Comparison of ENCODE assay signal across 8 cellular contexts in genomic region chr1:91020967-91021685, GRCh38. TPM values are rescaled to one million over a fixed set of nuclear protein-coding genes. Genes with fewer than 3 reads are reported as not detected.
DNase-seq lines count a peak whose midpoint lies in the region; ATAC-seq and TF ChIP-seq lines count a peak whose summit lies in the region.

No MANE protein-coding gene starts in this region.

- DNase-seq in CD4-positive, CD25-positive, alpha-beta regulatory T cell = peak; percentile 67 to 77 (median 71)
- DNase-seq in NOMO-1 treated with dmso at 0.1 percent for 144 hours (lab: John Stamatoyannopoulos, UW; ENCODE audit: unreplicated experiment) (peak; percentile 18), endothelial cell (ENCODE audit: low spot score) (peak; percentile 80)
- peak; percentile 64 for DNase-seq in activated CD8-positive, alpha-beta memory T cell treated with anti-CD3 and anti-CD28 coated beads, Interleukin-2, amount 50 U/mL, for 4 hours
- DNase-seq in stimulated activated CD8-positive, alpha-beta memory T cell treated with anti-CD3 and anti-CD28 coated beads, Interleukin-2, amount 100 ng/mL, for 1 hour (ENCODE audit: low read depth in 2 of 2) = peak; percentile 30 to 37

- TF ChIP-seq CTCF in endothelial cell (IDR thresholded peaks at IDR 0.05; ENCODE audit: unreplicated experiment) = no peak

- peak; percentile 20 to 32 for ATAC-seq in CD4-positive, CD25-positive, alpha-beta regulatory T cell (ENCODE audit: low read depth in 2 of 2)
- ATAC-seq in GM19351 (IDR thresholded peaks at IDR 0.05; ENCODE audit: unreplicated experiment) (peak; percentile 38), HG03469 (IDR thresholded peaks at IDR 0.05; ENCODE audit: unreplicated experiment) (peak; percentile 18)

- H3K27ac ChIP-seq in CD4-positive, CD25-positive, alpha-beta regulatory T cell (ENCODE audit: insufficient read depth, low read length, poor library complexity, severe bottlenecking) = peak overlapping the region; percentile 99

- peak overlapping the region; percentile 91 to 99 (median 96) for H3K27ac Mint-ChIP-seq in CD4-positive, CD25-positive, alpha-beta regulatory T cell
- peak overlapping the region; percentile 99 for H3K27ac Mint-ChIP-seq in endothelial cell (ENCODE audit: unreplicated experiment)

- peak overlapping the region; percentile 92 for H3K4me3 ChIP-seq in CD4-positive, CD25-positive, alpha-beta regulatory T cell (ENCODE audit: low read depth, low read length)
- H3K4me3 ChIP-seq in mononuclear cell (ENCODE audit: low read length) = peak overlapping the region; percentile 80

- H3K4me1 Mint-ChIP-seq in CD4-positive, CD25-positive, alpha-beta regulatory T cell = peaks cover 35 to 80% (median 47%) of the 10 kb centered on the region in 4 donors
- H3K4me1 Mint-ChIP-seq in endothelial cell (ENCODE audit: unreplicated experiment) = peaks cover 30% of the 10 kb centered on the region

- H3K27me3 ChIP-seq in CD4-positive, CD25-positive, alpha-beta regulatory T cell (ENCODE audit: control insufficient read depth, insufficient read depth, low read length) = no peaks in the 10 kb centered on the region
- no peaks in the 10 kb centered on the region for H3K27me3 ChIP-seq in mononuclear cell (ENCODE audit: insufficient read depth, low read length)

- H3K4me3 Mint-ChIP-seq in CD4-positive, CD25-positive, alpha-beta regulatory T cell = peak overlapping the region; percentile 88 to 99 (median 96)
- peak overlapping the region; percentile 99 for H3K4me3 Mint-ChIP-seq in endothelial cell (ENCODE audit: unreplicated experiment)

- no peaks in the 10 kb centered on the region for H3K36me3 ChIP-seq in CD4-positive, CD25-positive, alpha-beta regulatory T cell (ENCODE audit: control insufficient read depth, insufficient read depth, low read length)

- no peaks in the 10 kb centered on the region for H3K9me3 ChIP-seq in CD4-positive, CD25-positive, alpha-beta regulatory T cell (ENCODE audit: control insufficient read depth in 2 of 2, low read length in 2 of 2)
- no peaks in the 10 kb centered on the region for H3K9me3 ChIP-seq in mononuclear cell (ENCODE audit: low read depth, low read length)

- peaks cover 60% of the 10 kb centered on the region for H3K4me1 ChIP-seq in CD4-positive, CD25-positive, alpha-beta regulatory T cell (ENCODE audit: control insufficient read depth, insufficient read depth, low read length, poor library complexity, severe bottlenecking)
- peaks cover 42% of the 10 kb centered on the region for H3K4me1 ChIP-seq in mononuclear cell (ENCODE audit: insufficient read depth, low read length)

- H3K36me3 Mint-ChIP-seq in CD4-positive, CD25-positive, alpha-beta regulatory T cell = peaks cover 5% of the 10 kb centered on the region
- H3K36me3 Mint-ChIP-seq in endothelial cell (ENCODE audit: low read depth, unreplicated experiment) = peaks cover 11% of the 10 kb centered on the region

- no peaks in the 10 kb centered on the region for H3K27me3 Mint-ChIP-seq in CD4-positive, CD25-positive, alpha-beta regulatory T cell
- peaks cover 14% of the 10 kb centered on the region for H3K27me3 Mint-ChIP-seq in endothelial cell (ENCODE audit: unreplicated experiment)

- H3K9me3 Mint-ChIP-seq in CD4-positive, CD25-positive, alpha-beta regulatory T cell = no peaks in the 10 kb centered on the region
- no peaks in the 10 kb centered on the region for H3K9me3 Mint-ChIP-seq in endothelial cell (ENCODE audit: unreplicated experiment)

RNA-seq across cellular contexts. Expression of gene ZNF644, which starts 0.7 kb away (rescaled TPM):
- total RNA-seq in CD4-positive, CD25-positive, alpha-beta regulatory T cell = 139 TPM
- polyA plus RNA-seq in CD4-positive, CD25-positive, alpha-beta regulatory T cell = 10 to 100 TPM; 46.9 to 55.6 (median 51.2) TPM
- total RNA-seq in endothelial cell (ENCODE audit: unreplicated experiment) (67.1 TPM), mononuclear cell (260 TPM)

Comparison
In these comparisons a context has a peak if more than half of its experiments do, and no peak if none do; other contexts are left out.
1. Peak in every context shown above with its lines: DNase-seq, ATAC-seq, H3K4me3 ChIP-seq and H3K27ac ChIP-seq.
2. DNase-seq: peak in every context shown above with its lines; median percentile 80 in endothelial cell; 71 in CD4-positive, CD25-positive, alpha-beta regulatory T cell; 64 in activated CD8-positive, alpha-beta memory T cell treated with anti-CD3 and anti-CD28 coated beads, Interleukin-2, amount 50 U/mL, for 4 hours; 34 in stimulated activated CD8-positive, alpha-beta memory T cell treated with anti-CD3 and anti-CD28 coated beads, Interleukin-2, amount 100 ng/mL, for 1 hour; 18 in NOMO-1 treated with dmso at 0.1 percent for 144 hours.